ENCODE assay signal across 32 cellular contexts in genomic region chr11:95569207-95569606, GRCh38.
"Had no signal": no experiment of that assay in that cellular context is flagged by ENCODE, and none has a peak within 500 bp of the region (broad histone marks: within the 10 kb centered on the region; RNA-seq: fewer than 3 reads in every experiment).

No MANE protein-coding gene starts in this region.

- DNase-seq: activated CD4-positive, alpha-beta memory T cell treated with anti-CD3 and anti-CD28 coated beads, Interleukin-2, amount 10 ng/mL, durations not matched to agents 7 days and 5 days; activated CD4-positive, alpha-beta T cell treated with anti-CD3 and anti-CD28 coated beads for 1 hour; activated CD4-positive, alpha-beta T cell treated with anti-CD3 and anti-CD28 coated beads for 4 hours; activated CD4-positive, alpha-beta T cell treated with anti-CD3 and anti-CD28 coated beads, Interleukin-2, amount 10 ng/mL, durations not matched to agents 7 days and 5 days; activated CD4-positive, alpha-beta T cell treated with anti-CD3 and anti-CD28 coated beads, Interleukin-2, amount 50 U/mL, for 4 hours; activated CD8-positive, alpha-beta memory T cell treated with anti-CD3 and anti-CD28 coated beads, Interleukin-2, amount 50 U/mL, for 48 hours; activated gamma-delta T cell; activated naive CD4-positive, alpha-beta T cell; activated naive CD4-positive, alpha-beta T cell treated with anti-CD3 and anti-CD28 coated beads, Interleukin-2, amount 50 U/mL, for 16 hours; activated naive CD8-positive, alpha-beta T cell treated with anti-CD3 and anti-CD28 coated beads for 36 hours; activated naive CD8-positive, alpha-beta T cell treated with anti-CD3 and anti-CD28 coated beads, Interleukin-2, amount 50 U/mL, for 24 hours; activated T-cell treated with anti-CD3 and anti-CD28 coated beads for 4 hours; activated T-cell treated with anti-CD3 and anti-CD28 coated beads, Interleukin-2, amount 50 U/mL, for 24 hours; activated T-cell treated with anti-CD3 and anti-CD28 coated beads, Interleukin-2, amount 50 U/mL, for 72 hours; adrenal gland; amygdala; aorta; brain microvascular endothelial cell; dorsolateral prefrontal cortex; effector memory CD4-positive, alpha-beta T cell; esophagus squamous epithelium; foreskin melanocyte; heart right ventricle; T-helper 2 cell had no signal

- H3K27me3 ChIP-seq: adrenal gland, brain microvascular endothelial cell, dorsolateral prefrontal cortex, esophagus squamous epithelium, gastroesophageal sphincter, heart right ventricle had no signal

- H3K36me3 ChIP-seq: adrenal gland, brain microvascular endothelial cell, esophagus squamous epithelium, gastroesophageal sphincter, heart right ventricle had no signal

- H3K27ac Mint-ChIP-seq: activated CD4-positive, alpha-beta memory T cell treated with anti-CD3 and anti-CD28 coated beads, Interleukin-2, amount 10 ng/mL, durations not matched to agents 7 days and 5 days; activated CD4-positive, alpha-beta T cell treated with anti-CD3 and anti-CD28 coated beads, Interleukin-2, amount 10 ng/mL, durations not matched to agents 7 days and 5 days; activated naive CD8-positive, alpha-beta T cell treated with anti-CD3 and anti-CD28 coated beads for 36 hours; activated naive CD8-positive, alpha-beta T cell treated with anti-CD3 and anti-CD28 coated beads, Interleukin-2, amount 50 U/mL, for 24 hours; activated T-cell treated with anti-CD3 and anti-CD28 coated beads, Interleukin-2, amount 50 U/mL, for 24 hours; activated T-cell treated with anti-CD3 and anti-CD28 coated beads, Interleukin-2, amount 50 U/mL, for 72 hours; dendritic cell treated with granulocyte-macrophage colony-stimulating factor and Interleukin-4, amounts not matched to agents 40 ng/mL and 50 ng/mL, for 4 days; WTC11 had no signal

- H3K4me3 ChIP-seq: adrenal gland, coronary artery, dorsolateral prefrontal cortex, esophagus squamous epithelium, gastroesophageal sphincter, heart right ventricle had no signal

- H3K4me1 ChIP-seq: adrenal gland had no signal

- FAIRE-seq: bronchial epithelial cell had no signal

- H3K4me3 Mint-ChIP-seq: activated CD4-positive, alpha-beta memory T cell treated with anti-CD3 and anti-CD28 coated beads, Interleukin-2, amount 10 ng/mL, durations not matched to agents 7 days and 5 days; activated CD4-positive, alpha-beta T cell treated with anti-CD3 and anti-CD28 coated beads, Interleukin-2, amount 10 ng/mL, durations not matched to agents 7 days and 5 days; activated naive CD8-positive, alpha-beta T cell treated with anti-CD3 and anti-CD28 coated beads for 36 hours; activated naive CD8-positive, alpha-beta T cell treated with anti-CD3 and anti-CD28 coated beads, Interleukin-2, amount 50 U/mL, for 24 hours; activated T-cell treated with anti-CD3 and anti-CD28 coated beads, Interleukin-2, amount 50 U/mL, for 24 hours; activated T-cell treated with anti-CD3 and anti-CD28 coated beads, Interleukin-2, amount 50 U/mL, for 72 hours; central memory CD8-positive, alpha-beta T cell; dendritic cell treated with granulocyte-macrophage colony-stimulating factor and Interleukin-4, amounts not matched to agents 40 ng/mL and 50 ng/mL, for 4 days; WTC11 had no signal

- H3K9me3 ChIP-seq: adrenal gland had no signal

- H3K27ac ChIP-seq: adrenal gland, brain microvascular endothelial cell, dorsolateral prefrontal cortex, epithelial cell of prostate, esophagus squamous epithelium, gastroesophageal sphincter, heart right ventricle, VCaP had no signal

- H3K27me3 Mint-ChIP-seq: activated CD4-positive, alpha-beta memory T cell treated with anti-CD3 and anti-CD28 coated beads, Interleukin-2, amount 10 ng/mL, durations not matched to agents 7 days and 5 days; activated naive CD8-positive, alpha-beta T cell treated with anti-CD3 and anti-CD28 coated beads, Interleukin-2, amount 50 U/mL, for 24 hours; activated T-cell treated with anti-CD3 and anti-CD28 coated beads, Interleukin-2, amount 50 U/mL, for 24 hours; dendritic cell treated with granulocyte-macrophage colony-stimulating factor and Interleukin-4, amounts not matched to agents 40 ng/mL and 50 ng/mL, for 4 days had no signal

- H3K4me1 Mint-ChIP-seq: central memory CD8-positive, alpha-beta T cell; WTC11 had no signal
